ENCODE assay signal across 24 cellular contexts in genomic region chr5:150020249-150020648, GRCh38. TPM values are rescaled to one million over a fixed set of nuclear protein-coding genes. Genes with fewer than 3 reads are reported as not detected.
DNase-seq lines count a peak whose midpoint lies in the region; ATAC-seq, FAIRE-seq and TF ChIP-seq lines count a peak whose summit lies in the region.
"Had no signal": no experiment of that assay in that cellular context is flagged by ENCODE, and none has a peak within 500 bp of the region (broad histone marks: within the 10 kb centered on the region; RNA-seq: fewer than 3 reads in every experiment).

No MANE protein-coding gene starts in this region.

- in situ Hi-C loops in GM13976 (cut with MboI; ENCODE audit: low sequenced_read_pairs, unreplicated experiment): no loop called here

- no peak overlapping the region for H3K4me3 ChIP-seq in keratinocyte (ENCODE audit: control insufficient read depth in 2 of 3, extremely low read depth in 1 of 3, insufficient read depth in 2 of 3, low read depth in 1 of 3, low read length in 3 of 3)
- no peak overlapping the region for H3K4me3 ChIP-seq in CD4-positive, alpha-beta memory T cell (ENCODE audit: low read length in 2 of 2)
- H3K4me3 ChIP-seq: lung, transverse colon had no signal

- FAIRE-seq in keratinocyte (lab: Jason Lieb, UNC): peak; percentile 23
- FAIRE-seq: colon, endometrium, H1 had no signal

- H3K4me1 Mint-ChIP-seq in HFFc6 (ENCODE audit: low read depth): peaks cover 77% of the 10 kb centered on the region
- H3K4me1 Mint-ChIP-seq in activated T-helper 17 cell treated with anti-CD3 and anti-CD28 coated beads, Interleukin-2, amount 50 U/mL, for 72 hours: peaks cover 6% of the 10 kb centered on the region
- peaks cover 0 to 4% (median 0%) of the 10 kb centered on the region in 4 donors for H3K4me1 Mint-ChIP-seq in CD4-positive, alpha-beta memory T cell

- no peak overlapping the region for H3K4me3 Mint-ChIP-seq in HFFc6
- H3K4me3 Mint-ChIP-seq in activated T-helper 17 cell treated with anti-CD3 and anti-CD28 coated beads, Interleukin-2, amount 50 U/mL, for 72 hours: no peak overlapping the region
- no peak overlapping the region for H3K4me3 Mint-ChIP-seq in CD4-positive, alpha-beta memory T cell

- ATAC-seq in activated T-helper 17 cell treated with anti-CD3 and anti-CD28 coated beads, Interleukin-2, amount 50 U/mL, for 72 hours (replicated peaks): peak; percentile 21
- ATAC-seq: activated CD4-positive, CD25-positive, alpha-beta regulatory T cell treated with anti-CD3 and anti-CD28 coated beads, Interleukin-2, amount 50 U/mL, for 24 hours; sciatic nerve had no signal

- POLR2A ChIA-PET in CD4-positive, alpha-beta memory T cell (lab: Charles Lee; ENCODE audit: partially characterized antibody): no interaction called here

- H3K27ac Mint-ChIP-seq in HFFc6: peak overlapping the region; percentile 85
- peak overlapping the region; percentile 6 for H3K27ac Mint-ChIP-seq in activated T-helper 17 cell treated with anti-CD3 and anti-CD28 coated beads, Interleukin-2, amount 50 U/mL, for 72 hours
- H3K27ac Mint-ChIP-seq in CD4-positive, alpha-beta memory T cell: peak overlapping the region in 1 of 7 donors; percentile 5

- H3K4me2 ChIP-seq in keratinocyte (ENCODE audit: control insufficient read depth, extremely low read depth, insufficient read depth, low read depth, low read length): no peak overlapping the region

- no peak for TF ChIP-seq CTCF in GM13976 (IDR thresholded peaks at IDR 0.05; ENCODE audit: borderline replicate concordance, control extremely low read depth, extremely low read depth, insufficient read depth, missing control alignments)
- TF ChIP-seq CTCF in HFFc6 (IDR thresholded peaks at IDR 0.05): no peak
- no peak for TF ChIP-seq CTCF in keratinocyte (optimal IDR thresholded peaks at IDR 0.05 in 1 of 3, IDR thresholded peaks at IDR 0.05 in 1 of 3, conservative IDR thresholded peaks at IDR 0.05 in 1 of 3; ENCODE audit: extremely low read depth in 1 of 3, insufficient read depth in 2 of 3, low read length in 3 of 3)

- DNase-seq in GM13976 (ENCODE audit: low spot score) (peak; percentile 34), HFFc6 (no peak), keratinocyte (ENCODE audit: low read depth, low spot score) (no peak), NCI-H2081 treated with DMSO at 0.1 percent for 48 hours (lab: John Stamatoyannopoulos, UW) (no peak)
- no peak for DNase-seq in stimulated activated CD4-positive, alpha-beta T cell treated with anti-CD3 and anti-CD28 coated beads, Interleukin-12 subunit alpha, Interleukin-12 subunit beta, amount 100 ng/mL, for 4 hours
- DNase-seq in CD4-positive, alpha-beta memory T cell: no peak
- DNase-seq: activated naive CD4-positive, alpha-beta T cell; AML-193; Caco-2; Karpas-422; NCI-H1092 treated with DMSO at 0.1 percent for 48 hours; NCI-H2107; NCI-H524 treated with DMSO at 0.1 percent for 48 hours; occipital lobe; SIG-M5; stimulated activated naive CD4-positive, alpha-beta T cell; transverse colon had no signal

- H3K27ac ChIP-seq in keratinocyte (ENCODE audit: control insufficient read depth, insufficient read depth, low read length): no peak overlapping the region
- H3K27ac ChIP-seq in CD4-positive, alpha-beta memory T cell (ENCODE audit: low read depth, low read length): no peak overlapping the region
- H3K27ac ChIP-seq: transverse colon had no signal

- peaks cover 25% of the 10 kb centered on the region for H3K79me2 ChIP-seq in keratinocyte (ENCODE audit: control insufficient read depth, insufficient read depth, low read length)

- H3K9ac ChIP-seq in keratinocyte (ENCODE audit: control insufficient read depth, extremely low read depth, insufficient read depth, low read length): no peak overlapping the region

- H3K36me3 Mint-ChIP-seq in HFFc6 (ENCODE audit: low read depth): peaks cover 70% of the 10 kb centered on the region
- peaks cover 99% of the 10 kb centered on the region for H3K36me3 Mint-ChIP-seq in activated T-helper 17 cell treated with anti-CD3 and anti-CD28 coated beads, Interleukin-2, amount 50 U/mL, for 72 hours (ENCODE audit: low read depth)
- H3K36me3 Mint-ChIP-seq in CD4-positive, alpha-beta memory T cell: peaks cover 76 to 87% of the 10 kb centered on the region in 2 donors

- intact Hi-C loops in CD4-positive, alpha-beta memory T cell (cut with micrococcal nuclease): no loop called here

- H3K27me3 Mint-ChIP-seq in HFFc6 (ENCODE audit: insufficient read depth): no peaks in the 10 kb centered on the region
- no peaks in the 10 kb centered on the region for H3K27me3 Mint-ChIP-seq in activated T-helper 17 cell treated with anti-CD3 and anti-CD28 coated beads, Interleukin-2, amount 50 U/mL, for 72 hours
- H3K27me3 Mint-ChIP-seq in CD4-positive, alpha-beta memory T cell: no peaks in the 10 kb centered on the region

- peaks cover 5% of the 10 kb centered on the region for H3K9me3 ChIP-seq in keratinocyte (ENCODE audit: control insufficient read depth, low read depth, low read length)
- no peaks in the 10 kb centered on the region for H3K9me3 ChIP-seq in CD4-positive, alpha-beta memory T cell (ENCODE audit: control insufficient read depth in 1 of 2, low read length in 2 of 2)
- H3K9me3 ChIP-seq: transverse colon had no signal

- dilution Hi-C loops in keratinocyte (cut with MboI; ENCODE audit: extremely low pct_ligation_motif_present, low sequenced_read_pairs): no loop called here

- no peaks in the 10 kb centered on the region for H3K9me1 ChIP-seq in keratinocyte (ENCODE audit: control insufficient read depth, extremely low read depth, insufficient read depth, low read length)

- CTCF ChIA-PET in CD4-positive, alpha-beta memory T cell (lab: Charles Lee; ENCODE audit: partially characterized antibody): interaction anchor here (0.9 kb wide), 1 partner anchor 186 kb away, joined by 3 read pairs; no protein-coding TSS in a partner anchor

- H4K20me1 ChIP-seq in keratinocyte (ENCODE audit: control insufficient read depth, extremely low read depth, insufficient read depth, low read length): no peaks in the 10 kb centered on the region

- H2AFZ ChIP-seq in keratinocyte (ENCODE audit: control insufficient read depth, low read length): no peak overlapping the region

- no peaks in the 10 kb centered on the region for H3K27me3 ChIP-seq in keratinocyte (ENCODE audit: control insufficient read depth, extremely low read depth, insufficient read depth, low read length)
- H3K27me3 ChIP-seq in CD4-positive, alpha-beta memory T cell (ENCODE audit: insufficient read depth, low read length): no peaks in the 10 kb centered on the region
- H3K27me3 ChIP-seq: transverse colon had no signal

- H3K9me3 Mint-ChIP-seq in HFFc6: peaks cover 10% of the 10 kb centered on the region
- no peaks in the 10 kb centered on the region for H3K9me3 Mint-ChIP-seq in activated T-helper 17 cell treated with anti-CD3 and anti-CD28 coated beads, Interleukin-2, amount 50 U/mL, for 72 hours
- H3K9me3 Mint-ChIP-seq in CD4-positive, alpha-beta memory T cell: peaks cover 0 to 6% (median 0%) of the 10 kb centered on the region in 8 donors

- peaks cover 51% of the 10 kb centered on the region for H3K4me1 ChIP-seq in keratinocyte (ENCODE audit: control insufficient read depth, extremely low read depth, insufficient read depth, low read length)
- H3K4me1 ChIP-seq in CD4-positive, alpha-beta memory T cell (ENCODE audit: insufficient read depth, low read length): no peaks in the 10 kb centered on the region
- H3K4me1 ChIP-seq: Caco-2 had no signal

- H3K36me3 ChIP-seq in keratinocyte (ENCODE audit: control insufficient read depth in 2 of 2, extremely low read depth in 1 of 2, insufficient read depth in 2 of 2, low read length in 2 of 2): peaks cover 29 to 39% of the 10 kb centered on the region in 2 experiments
- H3K36me3 ChIP-seq in CD4-positive, alpha-beta memory T cell (ENCODE audit: insufficient read depth, low read length): peaks cover 76% of the 10 kb centered on the region

RNA-seq across cellular contexts. Expression of gene HMGXB3, which starts 19.7 kb away (rescaled TPM):
- total RNA-seq in HFFc6 (2021; fragmentation: NEBNext Ultra II Directional; extraction: Animal tissue kit (Norgen Biotek cat#: 25700)): 10 to 100 TPM; 38.2 to 42.5 (median 40.5) TPM
- 10 to 100 TPM; 28.2 to 42.6 TPM for total RNA-seq in activated T-helper 17 cell treated with anti-CD3 and anti-CD28 coated beads, Interleukin-2, amount 50 U/mL, for 72 hours
- polyA plus RNA-seq in keratinocyte: 37.8 to 39.4 TPM (median 38.6 TPM) in 3 replicates
- 19.4 TPM for polyA plus RNA-seq in keratinocyte (2011; ENCODE audit: low read depth)
- 29.2 and 29.7 TPM in 2 replicates for polyA plus RNA-seq in keratinocyte (2011; cell fraction: cytosol; rRNA removed)
- 89.4 and 108 TPM in 2 replicates for polyA plus RNA-seq in keratinocyte (2011; cell fraction: nucleus; rRNA removed)
- 16.1 and 27.2 TPM in 2 replicates for polyA plus RNA-seq in keratinocyte (2012; ENCODE audit: low replicate concordance)
- 64.6 to 78.4 TPM (median 68.0 TPM) in 3 replicates for polyA minus RNA-seq in keratinocyte
- 41.6 TPM for polyA minus RNA-seq in keratinocyte (2011; cell fraction: cytosol; rRNA and poly(A)+ RNA removed)
- 56.6 and 84.9 TPM in 2 replicates for polyA minus RNA-seq in keratinocyte (2011; cell fraction: nucleus; rRNA and poly(A)+ RNA removed)
- total RNA-seq in CD4-positive, alpha-beta memory T cell: 10 to 100 TPM; 35.3 to 35.4 TPM
- 10 to 100 TPM in 1 of 2 donors, 1 to 10 TPM in 1; 8.5 to 14.6 TPM for polyA plus RNA-seq in CD4-positive, alpha-beta memory T cell

RNA-seq across cellular contexts. Expression of gene TIGD6, which starts 19.8 kb away (rescaled TPM):
- 1 to 10 TPM; 6.6 to 7.5 (median 7.2) TPM for total RNA-seq in HFFc6 (2021; fragmentation: NEBNext Ultra II Directional; extraction: Animal tissue kit (Norgen Biotek cat#: 25700))
- total RNA-seq in activated T-helper 17 cell treated with anti-CD3 and anti-CD28 coated beads, Interleukin-2, amount 50 U/mL, for 72 hours: 1 to 10 TPM; 2.4 to 3.3 TPM
- polyA plus RNA-seq in keratinocyte: 3.9 to 4.1 TPM (median 4.1 TPM) in 3 replicates
- 1.5 TPM for polyA plus RNA-seq in keratinocyte (2011; ENCODE audit: low read depth)
- 3.1 and 4.7 TPM in 2 replicates for polyA plus RNA-seq in keratinocyte (2011; cell fraction: cytosol; rRNA removed)
- polyA plus RNA-seq in keratinocyte (2011; cell fraction: nucleus; rRNA removed): 4.1 and 5.3 TPM in 2 replicates
- 3.0 and 3.2 TPM in 2 replicates for polyA plus RNA-seq in keratinocyte (2012; ENCODE audit: low replicate concordance)
- polyA minus RNA-seq in keratinocyte: 6.5 to 10.5 TPM (median 8.9 TPM) in 3 replicates
- polyA minus RNA-seq in keratinocyte (2011; cell fraction: cytosol; rRNA and poly(A)+ RNA removed): 3.8 TPM
- 2.2 and 5.0 TPM in 2 replicates for polyA minus RNA-seq in keratinocyte (2011; cell fraction: nucleus; rRNA and poly(A)+ RNA removed)
- total RNA-seq in CD4-positive, alpha-beta memory T cell: 1 to 10 TPM; 5.8 to 6.8 TPM
- 1 to 10 TPM; 1.3 TPM for polyA plus RNA-seq in CD4-positive, alpha-beta memory T cell

RNA-seq across cellular contexts. Expression of gene SLC26A2, which starts 59.7 kb away (rescaled TPM):
- 10 to 100 TPM in 5 of 6 experiments, 1 to 10 TPM in 1; 9.5 to 12.9 (median 11.4) TPM for total RNA-seq in HFFc6 (2021; fragmentation: NEBNext Ultra II Directional; extraction: Animal tissue kit (Norgen Biotek cat#: 25700))
- 1 to 10 TPM; 6.9 to 8.9 TPM for total RNA-seq in activated T-helper 17 cell treated with anti-CD3 and anti-CD28 coated beads, Interleukin-2, amount 50 U/mL, for 72 hours
- 7.3 to 10.3 TPM (median 8.0 TPM) in 3 replicates for polyA plus RNA-seq in keratinocyte
- polyA plus RNA-seq in keratinocyte (2011; ENCODE audit: low read depth): 1.5 TPM
- polyA plus RNA-seq in keratinocyte (2011; cell fraction: cytosol; rRNA removed): 1.9 and 3.7 TPM in 2 replicates
- 11.8 and 15.5 TPM in 2 replicates for polyA plus RNA-seq in keratinocyte (2011; cell fraction: nucleus; rRNA removed)
- polyA plus RNA-seq in keratinocyte (2012; ENCODE audit: low replicate concordance): 1.8 and 7.1 TPM in 2 replicates
- 7.9 to 33.5 TPM (median 31.6 TPM) in 3 replicates for polyA minus RNA-seq in keratinocyte
- polyA minus RNA-seq in keratinocyte (2011; cell fraction: cytosol; rRNA and poly(A)+ RNA removed): 7.3 TPM
- polyA minus RNA-seq in keratinocyte (2011; cell fraction: nucleus; rRNA and poly(A)+ RNA removed): 27.9 and 40.2 TPM in 2 replicates
- 10 to 100 TPM; 14.2 to 14.3 TPM for total RNA-seq in CD4-positive, alpha-beta memory T cell
- 1 to 10 TPM; 1.4 to 4.0 TPM for polyA plus RNA-seq in CD4-positive, alpha-beta memory T cell
